In genomic region chr1:20505488-20505887, GRCh38 we compare ENCODE assay signal across 1 cellular context.
TF ChIP-seq lines count a peak whose summit lies in the region.

No MANE protein-coding gene starts in this region.

TF ChIP-seq in GM12878, 131 proteins besides CTCF, POLR2A, EP300 and RAD21:
- no peak for TF ChIP-seq CHD4 (IDR thresholded peaks at IDR 0.05)
- no peak for TF ChIP-seq SREBF1 (IDR thresholded peaks at IDR 0.05; ENCODE audit: low read length)
- TF ChIP-seq, protein P1, sequence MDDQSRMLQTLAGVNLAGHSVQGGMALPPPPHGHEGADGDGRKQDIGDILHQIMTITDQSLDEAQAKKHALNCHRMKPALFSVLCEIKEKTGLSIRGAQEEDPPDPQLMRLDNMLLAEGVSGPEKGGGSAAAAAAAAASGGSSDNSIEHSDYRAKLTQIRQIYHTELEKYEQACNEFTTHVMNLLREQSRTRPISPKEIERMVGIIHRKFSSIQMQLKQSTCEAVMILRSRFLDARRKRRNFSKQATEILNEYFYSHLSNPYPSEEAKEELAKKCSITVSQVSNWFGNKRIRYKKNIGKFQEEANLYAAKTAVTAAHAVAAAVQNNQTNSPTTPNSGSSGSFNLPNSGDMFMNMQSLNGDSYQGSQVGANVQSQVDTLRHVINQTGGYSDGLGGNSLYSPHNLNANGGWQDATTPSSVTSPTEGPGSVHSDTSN (IDR thresholded peaks at IDR 0.05; ENCODE audit: insufficient replicate concordance, low read depth, low read length) = no peak
- TF ChIP-seq NFYA (IDR thresholded peaks at IDR 0.05; ENCODE audit: borderline replicate concordance, low read depth, low read length) = no peak
- TF ChIP-seq, protein P2, sequence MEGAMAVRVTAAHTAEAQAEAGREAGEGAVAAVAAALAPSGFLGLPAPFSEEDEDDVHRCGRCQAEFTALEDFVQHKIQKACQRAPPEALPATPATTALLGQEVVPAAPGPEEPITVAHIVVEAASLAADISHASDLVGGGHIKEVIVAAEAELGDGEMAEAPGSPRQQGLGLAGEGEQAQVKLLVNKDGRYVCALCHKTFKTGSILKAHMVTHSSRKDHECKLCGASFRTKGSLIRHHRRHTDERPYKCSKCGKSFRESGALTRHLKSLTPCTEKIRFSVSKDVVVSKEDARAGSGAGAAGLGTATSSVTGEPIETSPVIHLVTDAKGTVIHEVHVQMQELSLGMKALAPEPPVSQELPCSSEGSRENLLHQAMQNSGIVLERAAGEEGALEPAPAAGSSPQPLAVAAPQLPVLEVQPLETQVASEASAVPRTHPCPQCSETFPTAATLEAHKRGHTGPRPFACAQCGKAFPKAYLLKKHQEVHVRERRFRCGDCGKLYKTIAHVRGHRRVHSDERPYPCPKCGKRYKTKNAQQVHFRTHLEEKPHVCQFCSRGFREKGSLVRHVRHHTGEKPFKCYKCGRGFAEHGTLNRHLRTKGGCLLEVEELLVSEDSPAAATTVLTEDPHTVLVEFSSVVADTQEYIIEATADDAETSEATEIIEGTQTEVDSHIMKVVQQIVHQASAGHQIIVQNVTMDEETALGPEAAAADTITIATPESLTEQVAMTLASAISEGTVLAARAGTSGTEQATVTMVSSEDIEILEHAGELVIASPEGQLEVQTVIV (IDR thresholded peaks at IDR 0.05; ENCODE audit: borderline replicate concordance, partially characterized antibody) = no peak
- TF ChIP-seq ZBTB11 (CRISPR knock-in tag; IDR thresholded peaks at IDR 0.05) = no peak
- no peak for TF ChIP-seq EED (IDR thresholded peaks at IDR 0.05; ENCODE audit: low read depth)
